Comparison of ENCODE assay signal across 12 cellular contexts in the genomic region with DNA sequence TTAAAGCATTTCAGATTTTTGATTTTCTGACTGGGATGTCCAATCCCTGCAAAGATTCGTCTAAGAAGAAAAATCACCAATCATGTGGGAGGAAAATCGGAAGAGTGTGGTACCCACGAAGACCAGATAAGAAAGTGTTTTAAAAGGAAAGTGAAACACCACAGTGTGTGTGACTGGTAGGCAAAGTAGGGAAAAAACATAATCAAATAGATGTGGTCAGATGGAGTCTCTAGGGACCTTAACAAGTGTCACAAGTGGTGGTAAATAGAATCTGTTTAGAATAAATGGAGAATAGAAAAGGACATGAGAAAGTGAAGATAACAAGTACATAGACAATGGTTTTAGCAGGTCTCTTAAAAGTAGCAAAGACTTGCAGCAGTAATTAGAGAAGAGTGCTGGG.
A peak's percentile ranks its signal among the peaks of the same experiment; 100 is the strongest.
DNase-seq lines count a peak whose midpoint lies in the region; ATAC-seq and TF ChIP-seq lines count a peak whose summit lies in the region.
"Had no signal": no experiment of that assay in that cellular context is flagged by ENCODE, and none has a peak within 500 bp of the region (broad histone marks: within the 10 kb centered on the region; RNA-seq: fewer than 3 reads in every experiment).

No MANE protein-coding gene starts in this region.

- CTCF ChIA-PET in GM10248 (lab: Yijun Ruan, JAX) = no interaction called here

- DNase-seq in GM10248 (ENCODE audit: extremely low spot score) = peak; percentile 53
- DNase-seq in COLO829 (ENCODE audit: low spot score) = no peak
- DNase-seq in BE2C = no peak
- DNase-seq in WERI-Rb-1 = no peak
- DNase-seq in activated naive CD4-positive, alpha-beta T cell (lab: John Stamatoyannopoulos, UW) = no peak
- DNase-seq: activated naive CD4-positive, alpha-beta T cell treated with anti-CD3 and anti-CD28 coated beads, Interleukin-2, amount 50 U/mL, for 16 hours; left colon; ovary had no signal

- H3K27me3 ChIP-seq in BE2C (no peaks in the 10 kb centered on the region), WERI-Rb-1 (ENCODE audit: insufficient read depth, low read depth, severe bottlenecking) (no peaks in the 10 kb centered on the region)
- H3K27me3 ChIP-seq: ovary, SJSA1 had no signal

- peaks cover 10% of the 10 kb centered on the region for H3K4me1 ChIP-seq in BE2C

- H3K27ac ChIP-seq in WERI-Rb-1 = no peak overlapping the region
- H3K27ac ChIP-seq: ovary, SJSA1 had no signal

- H3K9me3 ChIP-seq in BE2C = no peaks in the 10 kb centered on the region; the same call in 1 of the 2 replicates
- H3K9me3 ChIP-seq in WERI-Rb-1 (ENCODE audit: severe bottlenecking) = no peaks in the 10 kb centered on the region
- H3K9me3 ChIP-seq: ovary, SJSA1 had no signal

- POLR2A ChIA-PET in GM10248 (lab: Yijun Ruan, JAX) = no interaction called here

- no peaks in the 10 kb centered on the region for H3K36me3 ChIP-seq in BE2C
- no peaks in the 10 kb centered on the region for H3K36me3 ChIP-seq in WERI-Rb-1
- H3K36me3 ChIP-seq: ovary, SJSA1 had no signal

- TF ChIP-seq CTCF in GM10248 (IDR thresholded peaks at IDR 0.05; ENCODE audit: control extremely low read depth, extremely low read depth, low read depth, missing control alignments) = no peak
- TF ChIP-seq CTCF in BE2C (IDR thresholded peaks at IDR 0.05; ENCODE audit: low read depth, low read length) = no peak
- TF ChIP-seq CTCF in WERI-Rb-1 (IDR thresholded peaks at IDR 0.05; ENCODE audit: low read depth, low read length) = no peak

- ATAC-seq in GM19328 (IDR thresholded peaks at IDR 0.05; ENCODE audit: unreplicated experiment) (peak; percentile 97), HG02678 (IDR thresholded peaks at IDR 0.05; ENCODE audit: unreplicated experiment) (peak; percentile 100), HG03442 (IDR thresholded peaks at IDR 0.05; ENCODE audit: unreplicated experiment) (peak; percentile 100)
- ATAC-seq: left colon had no signal

- H3K4me3 ChIP-seq in BE2C (ENCODE audit: low read depth, low read length) (no peak overlapping the region), WERI-Rb-1 (ENCODE audit: low read depth, low read length) (no peak overlapping the region)
- H3K4me3 ChIP-seq: ovary, SJSA1 had no signal
